ENCODE assay signal across 1 cellular context in the genomic region with DNA sequence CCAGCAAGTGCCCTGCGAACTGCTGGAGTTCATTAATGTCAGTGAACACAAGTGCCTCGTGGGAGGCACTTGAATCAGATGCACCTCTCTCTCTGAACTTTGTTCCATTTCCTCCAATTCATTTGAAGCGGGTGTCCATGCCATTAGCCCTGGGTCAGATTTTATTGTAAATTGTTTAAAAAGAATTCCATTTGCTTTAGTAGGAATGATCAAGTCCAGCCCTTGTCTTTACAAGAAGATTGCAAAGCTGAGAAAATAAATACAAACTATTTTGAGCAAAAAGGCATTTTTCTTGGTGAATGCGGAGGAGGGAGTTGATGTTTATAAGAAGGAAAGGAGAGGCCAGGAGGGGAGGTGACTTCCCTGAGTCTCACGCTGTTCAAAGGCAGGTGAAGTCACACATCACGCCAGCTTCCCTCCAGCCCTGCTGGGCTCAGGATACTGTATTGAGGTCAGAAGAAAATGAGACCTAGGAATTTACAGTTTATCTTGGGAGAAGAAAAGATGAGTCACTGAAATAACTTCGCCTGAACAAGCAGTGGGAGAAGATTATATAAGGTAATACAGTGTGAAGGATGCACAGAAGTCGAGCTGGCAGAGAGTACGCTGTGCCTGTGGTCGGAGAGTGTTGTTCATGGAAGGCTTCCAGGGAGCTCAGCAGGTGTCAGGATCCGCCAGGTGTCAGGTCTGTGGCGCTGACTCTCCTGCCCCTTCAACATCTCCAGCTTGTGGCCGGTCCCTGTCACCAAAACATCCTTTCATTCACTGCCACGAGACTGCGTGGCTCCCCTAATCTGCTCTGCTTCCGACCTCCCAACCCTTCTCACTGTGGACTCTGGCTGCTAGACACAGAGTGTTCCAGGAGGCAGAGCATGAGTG.
TF ChIP-seq lines count a peak whose summit lies in the region.

No MANE protein-coding gene starts in this region.

TF ChIP-seq in H1, 55 proteins besides CTCF, POLR2A, EP300 and RAD21 (continued from another document):
- TF ChIP-seq HDAC2 (IDR thresholded peaks at IDR 0.05; ENCODE audit: borderline replicate concordance in 1 of 2, low read depth in 2 of 2, low read length in 2 of 2): no peak
- TF ChIP-seq CEBPB (IDR thresholded peaks at IDR 0.05; ENCODE audit: low read depth, low read length): no peak
- no peak for TF ChIP-seq CHD7 (IDR thresholded peaks at IDR 0.05; ENCODE audit: insufficient replicate concordance, low read length)
- no peak for TF ChIP-seq SAP30 (IDR thresholded peaks at IDR 0.05; ENCODE audit: insufficient read depth, insufficient replicate concordance, low read length)
- TF ChIP-seq CTBP2 (IDR thresholded peaks at IDR 0.05; ENCODE audit: borderline replicate concordance, insufficient read depth, insufficient read length, low read length): no peak
- no peak for TF ChIP-seq SIX5 (IDR thresholded peaks at IDR 0.05; ENCODE audit: low read depth, low read length)
- TF ChIP-seq SRF (IDR thresholded peaks at IDR 0.05; ENCODE audit: low read depth, low read length): no peak
- TF ChIP-seq SP2 (IDR thresholded peaks at IDR 0.05; ENCODE audit: low read length): no peak
- no peak for TF ChIP-seq YY1 (IDR thresholded peaks at IDR 0.05; ENCODE audit: low read depth, low read length)
- TF ChIP-seq SP4 (IDR thresholded peaks at IDR 0.05; ENCODE audit: low read length): no peak
- TF ChIP-seq POU5F1 (IDR thresholded peaks at IDR 0.05; ENCODE audit: low read depth, low read length): no peak
- no peak for TF ChIP-seq RNF2 (IDR thresholded peaks at IDR 0.05; ENCODE audit: borderline replicate concordance, low read depth, low read length, missing control alignments, poor library complexity, severe bottlenecking)
- no peak for TF ChIP-seq BCL11A (IDR thresholded peaks at IDR 0.05; ENCODE audit: low read depth in 2 of 2, low read length in 2 of 2)
- TF ChIP-seq NANOG (IDR thresholded peaks at IDR 0.05; ENCODE audit: insufficient read depth, low read depth, low read length, poor library complexity, severe bottlenecking): no peak
TF ChIP-seq in H1: peak in this region for 0.
